9 cellular contexts compared by ENCODE assay signal in genomic region chr1:196558424-196558823, GRCh38.
DNase-seq lines count a peak whose midpoint lies in the region; ATAC-seq, FAIRE-seq and TF ChIP-seq lines count a peak whose summit lies in the region.
"Had no signal": no experiment of that assay in that cellular context is flagged by ENCODE, and none has a peak within 500 bp of the region (broad histone marks: within the 10 kb centered on the region; RNA-seq: fewer than 3 reads in every experiment).

No MANE protein-coding gene starts in this region.

- no peak for FAIRE-seq in HTR-8/SVneo (lab: Jason Lieb, UNC)

- peaks cover 0 to 32% of the 10 kb centered on the region in 2 donors for H3K9me3 Mint-ChIP-seq in stimulated activated naive CD8-positive, alpha-beta T cell treated with anti-CD3 and anti-CD28 coated beads, Interleukin-15, amount 100 ng/mL, for 72 hours

- H3K4me3 Mint-ChIP-seq in stimulated activated naive CD8-positive, alpha-beta T cell treated with anti-CD3 and anti-CD28 coated beads, Interleukin-15, amount 100 ng/mL, for 72 hours = no peak overlapping the region

- no peaks in the 10 kb centered on the region for H3K27me3 Mint-ChIP-seq in stimulated activated naive CD8-positive, alpha-beta T cell treated with anti-CD3 and anti-CD28 coated beads, Interleukin-15, amount 100 ng/mL, for 72 hours

- no peak overlapping the region for H3K27ac Mint-ChIP-seq in stimulated activated naive CD8-positive, alpha-beta T cell treated with anti-CD3 and anti-CD28 coated beads, Interleukin-15, amount 100 ng/mL, for 72 hours

- no peak for ATAC-seq in stimulated activated naive CD8-positive, alpha-beta T cell treated with anti-CD3 and anti-CD28 coated beads, Interleukin-15, amount 100 ng/mL, for 72 hours
- ATAC-seq in HG03095 (IDR thresholded peaks at IDR 0.05; ENCODE audit: unreplicated experiment) (no peak), GM21825 (IDR thresholded peaks at IDR 0.05; ENCODE audit: unreplicated experiment) (no peak)

- no peak for TF ChIP-seq CTCF in cardiac fibroblast (IDR thresholded peaks at IDR 0.05; ENCODE audit: low read depth, low read length)

- DNase-seq in GM04504 (ENCODE audit: low read depth) (peak; percentile 60), HTR-8/SVneo (ENCODE audit: insufficient read length, low spot score) (peak; percentile 15), cardiac fibroblast (ENCODE audit: low read depth in 2 of 2) (peak; percentile 80 to 89), non-pigmented ciliary epithelial cell (ENCODE audit: low read depth) (peak; percentile 43)
- no peak for DNase-seq in activated CD4-positive, alpha-beta T cell treated with anti-CD3 and anti-CD28 coated beads, Interleukin-2, amount 50 U/mL, for 4 hours
- DNase-seq in stimulated activated naive CD8-positive, alpha-beta T cell treated with anti-CD3 and anti-CD28 coated beads, Interleukin-15, amount 100 ng/mL, for 72 hours = no peak

- peak overlapping the region; percentile 14 to 45 for H3K4me3 ChIP-seq in cardiac fibroblast (replicated peaks in 1 of 2; ENCODE audit: low read depth in 2 of 2, low read length in 2 of 2)
- H3K4me3 ChIP-seq: HAP-1 had no signal

- H3K4me1 Mint-ChIP-seq in stimulated activated naive CD8-positive, alpha-beta T cell treated with anti-CD3 and anti-CD28 coated beads, Interleukin-15, amount 100 ng/mL, for 72 hours = no peaks in the 10 kb centered on the region

Comparison
In these comparisons a context has a peak if more than half of its experiments do, and no peak if none do; other contexts are left out.
1. DNase-seq: peak in GM04504 (single experiment), HTR-8/SVneo (single experiment), cardiac fibroblast (2 of 2) and non-pigmented ciliary epithelial cell (single experiment); none in activated CD4-positive, alpha-beta T cell treated with anti-CD3 and anti-CD28 coated beads, Interleukin-2, amount 50 U/mL, for 4 hours (0 of 2) and stimulated activated naive CD8-positive, alpha-beta T cell treated with anti-CD3 and anti-CD28 coated beads, Interleukin-15, amount 100 ng/mL, for 72 hours (0 of 2).